8 cellular contexts compared by ENCODE assay signal in the genomic region with DNA sequence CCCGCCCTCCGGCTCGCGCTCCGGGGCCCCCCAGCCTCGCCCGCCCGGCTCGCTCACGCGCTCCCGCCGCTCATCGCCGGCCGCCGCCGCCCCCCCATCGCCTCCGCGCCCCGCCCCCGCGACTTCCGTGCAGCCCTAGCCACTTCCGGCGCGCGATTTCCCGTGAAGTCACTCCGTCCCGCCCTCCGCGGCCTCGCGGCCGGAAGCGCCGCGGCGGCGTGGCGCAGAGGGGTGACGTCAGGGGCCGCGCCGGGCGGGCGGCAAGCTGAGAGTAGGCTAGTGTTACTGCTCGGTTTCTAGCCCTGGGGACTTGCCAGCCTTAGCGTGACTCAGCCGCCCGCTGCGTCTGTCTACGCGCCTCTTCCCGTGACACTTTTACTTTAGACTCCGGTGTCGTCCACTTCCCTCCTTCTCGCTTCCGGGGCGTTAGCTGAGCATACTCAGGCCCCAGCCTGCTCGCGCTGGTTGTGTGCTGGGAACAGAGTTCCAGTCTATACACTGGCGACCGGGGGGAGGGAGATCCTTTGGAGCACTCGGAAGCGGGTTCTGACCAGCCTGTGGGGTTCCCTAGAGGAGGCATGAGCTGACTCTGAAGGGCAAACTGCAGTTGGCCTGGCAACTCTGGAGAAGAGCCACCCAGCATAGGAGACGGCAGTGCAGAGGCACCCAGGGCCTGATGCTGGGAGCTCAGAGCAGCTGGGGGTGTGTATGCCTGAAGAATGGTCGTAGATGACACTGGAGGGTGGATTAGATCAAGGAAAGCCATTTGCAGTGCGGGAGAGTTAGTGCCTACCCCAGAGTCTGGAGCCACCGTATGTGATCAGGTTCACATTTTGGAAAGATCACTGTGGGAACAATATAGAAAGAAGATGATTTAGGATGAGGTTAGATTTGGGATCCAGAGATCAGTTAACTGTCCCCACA. TPM values are rescaled to one million over a fixed set of nuclear protein-coding genes. Genes with fewer than 3 reads are reported as not detected.
DNase-seq lines count a peak whose midpoint lies in the region; ATAC-seq and TF ChIP-seq lines count a peak whose summit lies in the region.

Gene PURB, minus strand, starts transcription at position 137 of the 924 bp plus-strand sequence. CDS start 182 bp downstream, outside the sequence.

- TF ChIP-seq CTCF in BE2C (IDR thresholded peaks at IDR 0.05; ENCODE audit: low read depth, low read length) (no peak), choroid plexus epithelial cell (conservative IDR thresholded peaks at IDR 0.05; ENCODE audit: low read depth, low read length) (no peak)

- peaks cover 42% of the 10 kb centered on the region for H3K36me3 Mint-ChIP-seq in activated CD4-positive, alpha-beta T cell treated with anti-CD3 and anti-CD28 coated beads for 36 hours (ENCODE audit: low read depth)

- DNase-seq in BE2C (peak; percentile 96), GM19240 (ENCODE audit: insufficient read length, low spot score) (peak; percentile 84), NCI-H524 (lab: John Stamatoyannopoulos, UW) (peak; percentile 74 to 86), choroid plexus epithelial cell (ENCODE audit: low read depth) (peak; percentile 96), kidney glomerular epithelial cell (lab: John Stamatoyannopoulos, UW) (peak; percentile 77)
- peak; percentile 98 for DNase-seq in activated CD4-positive, alpha-beta T cell treated with anti-CD3 and anti-CD28 coated beads for 36 hours
- peak; percentile 92 to 94 for DNase-seq in stimulated activated CD4-positive, alpha-beta T cell treated with anti-CD3 and anti-CD28 coated beads, Interleukin-15, amount 100 ng/mL, for 48 hours (ENCODE audit: low read depth in 2 of 2)

- peak; percentile 83 for ATAC-seq in HG03457 (IDR thresholded peaks at IDR 0.05; ENCODE audit: unreplicated experiment)
- peak; percentile 97 for ATAC-seq in activated CD4-positive, alpha-beta T cell treated with anti-CD3 and anti-CD28 coated beads for 36 hours

- intact Hi-C loops in activated CD4-positive, alpha-beta T cell treated with anti-CD3 and anti-CD28 coated beads for 36 hours (cut with DNase I, micrococcal nuclease), result loop anchor here (1.0 to 10.0 kb wide), 19 partner anchors 28 to 879 kb away; partner anchors contain the start of genes OGDH (in 2 of the 2), ZMIZ2 (in 2 of the 2), DDX56 (in 1 of the 2) and H2AZ2 (in 1 of the 2)

- no peaks in the 10 kb centered on the region for H3K9me3 ChIP-seq in BE2C

- H3K4me3 ChIP-seq in BE2C (ENCODE audit: low read depth, low read length), result peak within 1 kb of the TSS; percentile 95
- peak within 1 kb of the TSS; percentile 81 for H3K4me3 ChIP-seq in choroid plexus epithelial cell (ENCODE audit: low read depth, low read length)

- peaks cover 7% of the 10 kb centered on the region for H3K9me3 Mint-ChIP-seq in activated CD4-positive, alpha-beta T cell treated with anti-CD3 and anti-CD28 coated beads for 36 hours (ENCODE audit: low read depth)

- CTCF ChIA-PET in activated CD4-positive, alpha-beta T cell treated with anti-CD3 and anti-CD28 coated beads for 36 hours (lab: Charles Lee), result interaction anchor here (0.6 to 2.8 kb wide), 11 partner anchors 9 to 763 kb away, joined by 3 to 21 read pairs (median 4); partner anchors contain the start of gene H2AZ2

- H3K27ac Mint-ChIP-seq in activated CD4-positive, alpha-beta T cell treated with anti-CD3 and anti-CD28 coated beads for 36 hours, result peak within 1 kb of the TSS; percentile 98

- H3K4me1 Mint-ChIP-seq in activated CD4-positive, alpha-beta T cell treated with anti-CD3 and anti-CD28 coated beads for 36 hours, result peaks cover 51% of the 10 kb centered on the region

- no peaks in the 10 kb centered on the region for H3K27me3 Mint-ChIP-seq in activated CD4-positive, alpha-beta T cell treated with anti-CD3 and anti-CD28 coated beads for 36 hours

- peak within 1 kb of the TSS; percentile 86 for H3K4me3 Mint-ChIP-seq in activated CD4-positive, alpha-beta T cell treated with anti-CD3 and anti-CD28 coated beads for 36 hours

- no peaks in the 10 kb centered on the region for H3K27me3 ChIP-seq in BE2C

- POLR2A ChIA-PET in activated CD4-positive, alpha-beta T cell treated with anti-CD3 and anti-CD28 coated beads for 36 hours (lab: Charles Lee), result interaction anchor here (0.5 to 2.6 kb wide), 22 partner anchors 9 to 926 kb away, joined by 3 to 36 read pairs (median 4); partner anchors contain the start of genes H2AZ2, MYO1G, OGDH and PPIA

- no peaks in the 10 kb centered on the region; the same call in 1 of the 2 replicates for H3K4me1 ChIP-seq in BE2C

- peaks cover 9% of the 10 kb centered on the region for H3K36me3 ChIP-seq in BE2C

RNA-seq across cellular contexts. Expression of gene PURB, which starts in this region (rescaled TPM):
- polyA plus RNA-seq in BE2C (2012; ENCODE audit: insufficient read depth, insufficient read length, low read depth), result 16.2 TPM
- total RNA-seq in activated CD4-positive, alpha-beta T cell treated with anti-CD3 and anti-CD28 coated beads for 36 hours, result 10 to 100 TPM; 18.8 to 20.8 TPM

Comparison
In these comparisons a context has a peak if more than half of its experiments do, and no peak if none do; other contexts are left out.
1. Peak in every context shown above with its lines: DNase-seq, ATAC-seq and H3K4me3 ChIP-seq.